In the genomic region with DNA sequence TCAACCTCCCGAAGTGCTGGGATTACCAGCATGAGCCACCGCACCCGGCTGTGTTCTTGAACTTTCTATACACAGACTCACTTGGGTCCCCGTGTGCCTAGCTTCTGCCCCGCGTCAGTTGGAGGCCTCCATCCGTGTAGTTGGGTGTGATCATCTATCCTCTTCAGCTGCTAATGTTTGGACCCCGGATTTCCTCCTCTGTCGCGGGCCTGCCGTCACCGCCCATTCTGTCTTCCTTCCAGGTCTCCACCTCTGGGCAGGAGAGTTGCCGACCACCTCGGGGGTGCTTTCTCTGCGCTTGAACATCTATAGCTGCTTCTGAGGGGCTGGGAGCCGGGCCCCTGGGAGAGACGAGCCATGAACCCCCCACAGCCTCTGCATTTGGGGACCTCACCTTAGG, we compare ENCODE assay signal across 15 cellular contexts. TPM values are rescaled to one million over a fixed set of nuclear protein-coding genes. Genes with fewer than 3 reads are reported as not detected.
DNase-seq lines count a peak whose midpoint lies in the region; ATAC-seq and TF ChIP-seq lines count a peak whose summit lies in the region.
"Had no signal": no experiment of that assay in that cellular context is flagged by ENCODE, and none has a peak within 500 bp of the region (broad histone marks: within the 10 kb centered on the region; RNA-seq: fewer than 3 reads in every experiment).

No MANE protein-coding gene starts in this region.

- H3K27me3 Mint-ChIP-seq in activated CD4-positive, alpha-beta T cell treated with anti-CD3 and anti-CD28 coated beads for 36 hours: peaks cover 30% of the 10 kb centered on the region

- POLR2A ChIA-PET in activated CD4-positive, alpha-beta T cell treated with anti-CD3 and anti-CD28 coated beads for 36 hours (lab: Charles Lee): interaction anchor here (0.6 to 2.1 kb wide), 3 partner anchors 24 to 833 kb away, joined by 3 to 16 read pairs (median 3); no protein-coding TSS in a partner anchor

- H3K4me1 ChIP-seq in adipocyte (ENCODE audit: control insufficient read depth, insufficient read depth, low read length) (peaks cover 41% of the 10 kb centered on the region), lower lobe of right lung (peaks cover 90% of the 10 kb centered on the region), Peyer's patch (peaks cover 11 to 93% (median 37%) of the 10 kb centered on the region in 4 donors)

- peaks cover 33% of the 10 kb centered on the region for H3K4me1 Mint-ChIP-seq in activated CD4-positive, alpha-beta T cell treated with anti-CD3 and anti-CD28 coated beads for 36 hours

- ATAC-seq in activated CD4-positive, alpha-beta T cell treated with anti-CD3 and anti-CD28 coated beads for 36 hours: no peak
- ATAC-seq in lower lobe of right lung (no peak), HG02763 (IDR thresholded peaks at IDR 0.05; ENCODE audit: unreplicated experiment) (no peak)

- CTCF ChIA-PET in activated CD4-positive, alpha-beta T cell treated with anti-CD3 and anti-CD28 coated beads for 36 hours (lab: Charles Lee): interaction anchor here (0.5 to 10.2 kb wide), 20 partner anchors 9 to 248 kb away, joined by 3 to 302 read pairs (median 7); a partner anchor contains a TSS

- TF ChIP-seq POLR2A in Peyer's patch (IDR thresholded peaks at IDR 0.05): no peak

- H3K27ac ChIP-seq in lower lobe of right lung: peak overlapping the region; percentile 77
- H3K27ac ChIP-seq in substantia nigra (ENCODE audit: low read depth, low read length, poor library complexity, severe bottlenecking): peak overlapping the region; percentile 98
- peak overlapping the region in 2 of 4 donors; percentile 27 to 93 for H3K27ac ChIP-seq in Peyer's patch

- H3K4me3 ChIP-seq in adipocyte (ENCODE audit: low read length): no peak overlapping the region
- H3K4me3 ChIP-seq in lower lobe of right lung: peak overlapping the region; percentile 14
- peak overlapping the region in 1 of 4 donors; percentile 16 for H3K4me3 ChIP-seq in Peyer's patch

- DNase-seq in activated CD4-positive, alpha-beta T cell treated with anti-CD3 and anti-CD28 coated beads for 36 hours: no peak
- DNase-seq in activated CD4-positive, alpha-beta T cell treated with anti-CD3 and anti-CD28 coated beads, Interleukin-2, amount 50 U/mL, for 4 hours: no peak
- no peak for DNase-seq in adipocyte (ENCODE audit: low read depth)
- no peak for DNase-seq in lower lobe of right lung
- no peak for DNase-seq in substantia nigra (lab: John Stamatoyannopoulos, UW)
- DNase-seq in Peyer's patch: no peak
- DNase-seq in stimulated activated CD4-positive, alpha-beta T cell treated with anti-CD3 and anti-CD28 coated beads, Interleukin-12 subunit alpha, Interleukin-12 subunit beta, amount 100 ng/mL, for 4 hours: no peak
- DNase-seq: 8988T; dermis blood vessel endothelial cell; NK-92 treated with Interleukin-12 subunit alpha and Interleukin-12 subunit beta, amount 100 ng/mL, for 24 hours had no signal

- H3K9ac ChIP-seq in adipocyte (ENCODE audit: low read length): peak overlapping the region; percentile 55

- H3K9me3 ChIP-seq in adipocyte (ENCODE audit: control insufficient read depth, low read length) (no peaks in the 10 kb centered on the region), lower lobe of right lung (no peaks in the 10 kb centered on the region), Peyer's patch (no peaks in the 10 kb centered on the region)

- no peaks in the 10 kb centered on the region for H3K36me3 Mint-ChIP-seq in activated CD4-positive, alpha-beta T cell treated with anti-CD3 and anti-CD28 coated beads for 36 hours (ENCODE audit: low read depth)
- H3K36me3 Mint-ChIP-seq: activated naive CD8-positive, alpha-beta T cell treated with anti-CD3 and anti-CD28 coated beads for 36 hours; stimulated activated memory B cell treated with anti-CD40 and anti-IgM and Interleukin-4, amounts not matched to agents 10 μg/mL and 1 μg/mL and 100 μg/mL, for 72 hours had no signal

- H3K27ac Mint-ChIP-seq in activated CD4-positive, alpha-beta T cell treated with anti-CD3 and anti-CD28 coated beads for 36 hours: peak overlapping the region; percentile 63

- TF ChIP-seq CTCF in lower lobe of right lung (IDR thresholded peaks at IDR 0.05) (no peak), Peyer's patch (IDR thresholded peaks at IDR 0.05) (no peak)

- H3K27me3 ChIP-seq in adipocyte (replicated peaks; ENCODE audit: control insufficient read depth, insufficient read depth, low read length) (no peaks in the 10 kb centered on the region), lower lobe of right lung (ENCODE audit: low read depth) (peaks cover 8% of the 10 kb centered on the region), Peyer's patch (no peaks in the 10 kb centered on the region)

- no peaks in the 10 kb centered on the region for H3K9me3 Mint-ChIP-seq in activated CD4-positive, alpha-beta T cell treated with anti-CD3 and anti-CD28 coated beads for 36 hours (ENCODE audit: low read depth)
- H3K9me3 Mint-ChIP-seq: activated naive CD8-positive, alpha-beta T cell treated with anti-CD3 and anti-CD28 coated beads for 36 hours; stimulated activated memory B cell treated with anti-CD40 and anti-IgM and Interleukin-4, amounts not matched to agents 10 μg/mL and 1 μg/mL and 100 μg/mL, for 72 hours had no signal

- H3K36me3 ChIP-seq in adipocyte (ENCODE audit: control insufficient read depth, insufficient read depth, low read length, severe bottlenecking) (peaks cover 46% of the 10 kb centered on the region), lower lobe of right lung (peaks cover 34% of the 10 kb centered on the region), Peyer's patch (peaks cover 0 to 17% (median 0%) of the 10 kb centered on the region in 3 donors)

- intact Hi-C loops in activated CD4-positive, alpha-beta T cell treated with anti-CD3 and anti-CD28 coated beads for 36 hours (cut with DNase I, micrococcal nuclease): loop anchor here in 1 of 2 experiments (2.0 kb wide), 2 partner anchors 81 to 249 kb away; no protein-coding TSS in a partner anchor
- intact Hi-C loops in lower lobe of right lung (cut with DNase I): no loop called here

- no peak overlapping the region for H3K4me3 Mint-ChIP-seq in activated CD4-positive, alpha-beta T cell treated with anti-CD3 and anti-CD28 coated beads for 36 hours

RNA-seq across cellular contexts. Expression of a gene that starts 5.5 kb away (rescaled TPM):
- under 1 TPM; 0.83 to 0.87 TPM for total RNA-seq in activated CD4-positive, alpha-beta T cell treated with anti-CD3 and anti-CD28 coated beads for 36 hours
- total RNA-seq in lower lobe of right lung (46.0 TPM), Peyer's patch (10 to 100 TPM; 22.3 to 41.0 (median 34.7) TPM)

RNA-seq across cellular contexts. Expression of a gene that starts 14.1 kb away (rescaled TPM):
- total RNA-seq in activated CD4-positive, alpha-beta T cell treated with anti-CD3 and anti-CD28 coated beads for 36 hours: not detected
- total RNA-seq in lower lobe of right lung (1.9 TPM), Peyer's patch (100 to 1,000 TPM in 2 of 4 donors, 10 to 100 TPM in 2; 19.8 to 190 (median 92.7) TPM)
- total RNA-seq: activated naive CD8-positive, alpha-beta T cell treated with anti-CD3 and anti-CD28 coated beads for 36 hours; dermis blood vessel endothelial cell; HT1080 had no signal

RNA-seq across cellular contexts. Expression of a gene that starts 42.8 kb away (rescaled TPM):
- total RNA-seq in activated CD4-positive, alpha-beta T cell treated with anti-CD3 and anti-CD28 coated beads for 36 hours: 10 to 100 TPM; 55.4 to 66.6 TPM
- total RNA-seq in lower lobe of right lung (64.8 TPM), Peyer's patch (100 to 1,000 TPM in 3 of 4 donors, 10 to 100 TPM in 1; 67.1 to 189 (median 117) TPM)

RNA-seq across cellular contexts. Expression of a gene that starts 46.6 kb away (rescaled TPM):
- not detected for total RNA-seq in activated CD4-positive, alpha-beta T cell treated with anti-CD3 and anti-CD28 coated beads for 36 hours
- total RNA-seq in lower lobe of right lung (14.9 TPM), Peyer's patch (100 to 1,000 TPM in 3 of 4 donors, 10 to 100 TPM in 1; 74.3 to 142 (median 123) TPM)
- total RNA-seq: mononuclear cell had no signal

Comparison
In these comparisons a context has a peak if more than half of its experiments do, and no peak if none do; other contexts are left out.
1. RNA of a gene that starts 5.5 kb away (total RNA-seq): 46.0 TPM in lower lobe of right lung (single experiment) and 22.3 to 41.0 TPM in Peyer's patch; 0.83 to 0.87 TPM in activated CD4-positive, alpha-beta T cell treated with anti-CD3 and anti-CD28 coated beads for 36 hours; every median in the first group is over 10 times any median in the second.